Comparison of ENCODE assay signal across 1 cellular context in the genomic region with DNA sequence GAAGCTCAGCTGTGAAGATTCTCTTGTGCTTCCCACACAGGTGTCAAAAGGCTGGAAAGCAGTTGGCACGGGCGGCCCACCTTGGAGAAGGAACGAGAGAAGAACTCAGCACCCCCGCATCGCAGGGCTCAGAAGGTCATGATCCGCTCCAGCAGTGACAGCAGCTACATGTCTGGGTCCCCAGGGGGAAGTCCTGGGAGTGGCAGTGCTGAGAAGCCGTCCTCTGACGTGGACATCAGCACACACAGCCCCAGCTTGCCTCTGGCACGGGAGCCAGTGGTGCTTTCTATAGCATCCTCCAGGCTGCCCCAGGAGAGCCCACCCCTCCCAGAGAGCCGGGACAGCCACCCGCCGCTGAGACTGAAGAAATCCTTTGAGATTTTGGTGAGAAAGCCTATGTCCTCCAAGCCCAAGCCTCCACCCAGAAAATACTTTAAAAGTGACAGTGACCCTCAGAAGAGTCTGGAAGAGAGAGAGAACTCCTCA.
TF ChIP-seq lines count a peak whose summit lies in the region.

No MANE protein-coding gene starts in this region.

TF ChIP-seq in GM12878, 131 proteins besides CTCF, POLR2A, EP300 and RAD21 (continued from another document and continues in another):
- TF ChIP-seq, protein P1, sequence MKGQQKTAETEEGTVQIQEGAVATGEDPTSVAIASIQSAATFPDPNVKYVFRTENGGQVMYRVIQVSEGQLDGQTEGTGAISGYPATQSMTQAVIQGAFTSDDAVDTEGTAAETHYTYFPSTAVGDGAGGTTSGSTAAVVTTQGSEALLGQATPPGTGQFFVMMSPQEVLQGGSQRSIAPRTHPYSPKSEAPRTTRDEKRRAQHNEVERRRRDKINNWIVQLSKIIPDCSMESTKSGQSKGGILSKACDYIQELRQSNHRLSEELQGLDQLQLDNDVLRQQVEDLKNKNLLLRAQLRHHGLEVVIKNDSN (IDR thresholded peaks at IDR 0.05; ENCODE audit: borderline replicate concordance, extremely low read length, insufficient read depth, low read depth, low read length): no peak
- TF ChIP-seq PAX8 (IDR thresholded peaks at IDR 0.05) (no peak), SIX5 (IDR thresholded peaks at IDR 0.05; ENCODE audit: low read depth, low read length, severe bottlenecking) (no peak), RELA (IDR thresholded peaks at IDR 0.05; ENCODE audit: borderline replicate concordance, partially characterized antibody) (peak; percentile 83), NR2C2 (IDR thresholded peaks at IDR 0.05; ENCODE audit: borderline replicate concordance, control insufficient read depth, insufficient read length, low read depth) (no peak), ZZZ3 (IDR thresholded peaks at IDR 0.05; ENCODE audit: control insufficient read depth, insufficient read length, low read depth) (no peak), EZH2 (IDR thresholded peaks at IDR 0.05; ENCODE audit: borderline replicate concordance, control insufficient read depth, low read depth, low read length) (no peak), MEF2B (IDR thresholded peaks at IDR 0.05; ENCODE audit: partially characterized antibody, poor library complexity, severe bottlenecking) (peak; percentile 97), ATF7 (IDR thresholded peaks at IDR 0.05; ENCODE audit: low read depth) (peak; percentile 70), FOS (IDR thresholded peaks at IDR 0.05; ENCODE audit: borderline replicate concordance, extremely low read depth, insufficient read length) (no peak), GABPA (IDR thresholded peaks at IDR 0.05; ENCODE audit: low read depth) (no peak), SMC3 (IDR thresholded peaks at IDR 0.05; ENCODE audit: borderline replicate concordance, low read length) (peak; percentile 29; the same call in 1 of the 2 replicates), ZSCAN29 (IDR thresholded peaks at IDR 0.05) (no peak), POU2F2 (IDR thresholded peaks at IDR 0.05; ENCODE audit: borderline replicate concordance, low read depth, low read length) (peak; percentile 47; the same call in 1 of the 3 replicates), MYB (IDR thresholded peaks at IDR 0.05; ENCODE audit: borderline replicate concordance, low read depth, low read length) (no peak), CHD2 (IDR thresholded peaks at IDR 0.05; ENCODE audit: borderline replicate concordance, low read depth, low read length) (peak; percentile 68), ZNF622 (IDR thresholded peaks at IDR 0.05) (no peak), TARDBP (IDR thresholded peaks at IDR 0.05; ENCODE audit: borderline replicate concordance) (no peak), NFXL1 (IDR thresholded peaks at IDR 0.05; ENCODE audit: borderline replicate concordance) (no peak), CREM (IDR thresholded peaks at IDR 0.05; ENCODE audit: low read depth) (peak; percentile 83), ASH2L (IDR thresholded peaks at IDR 0.05; ENCODE audit: borderline replicate concordance, low read depth) (no peak), NBN (IDR thresholded peaks at IDR 0.05) (peak; percentile 76), POLR2AphosphoS5 (IDR thresholded peaks at IDR 0.05; ENCODE audit: low read length) (peak; percentile 76), PAX5 (IDR thresholded peaks at IDR 0.05; ENCODE audit: borderline replicate concordance, low read depth, low read length) (peak; percentile 76; the same call in 1 of the 2 replicates), NR2F1 (conservative IDR thresholded peaks at IDR 0.05) (peak; percentile 97)
- TF ChIP-seq, protein P2, sequence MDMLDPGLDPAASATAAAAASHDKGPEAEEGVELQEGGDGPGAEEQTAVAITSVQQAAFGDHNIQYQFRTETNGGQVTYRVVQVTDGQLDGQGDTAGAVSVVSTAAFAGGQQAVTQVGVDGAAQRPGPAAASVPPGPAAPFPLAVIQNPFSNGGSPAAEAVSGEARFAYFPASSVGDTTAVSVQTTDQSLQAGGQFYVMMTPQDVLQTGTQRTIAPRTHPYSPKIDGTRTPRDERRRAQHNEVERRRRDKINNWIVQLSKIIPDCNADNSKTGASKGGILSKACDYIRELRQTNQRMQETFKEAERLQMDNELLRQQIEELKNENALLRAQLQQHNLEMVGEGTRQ (IDR thresholded peaks at IDR 0.05; ENCODE audit: borderline replicate concordance, low read depth, low read length): no peak
- TF ChIP-seq, protein P3, sequence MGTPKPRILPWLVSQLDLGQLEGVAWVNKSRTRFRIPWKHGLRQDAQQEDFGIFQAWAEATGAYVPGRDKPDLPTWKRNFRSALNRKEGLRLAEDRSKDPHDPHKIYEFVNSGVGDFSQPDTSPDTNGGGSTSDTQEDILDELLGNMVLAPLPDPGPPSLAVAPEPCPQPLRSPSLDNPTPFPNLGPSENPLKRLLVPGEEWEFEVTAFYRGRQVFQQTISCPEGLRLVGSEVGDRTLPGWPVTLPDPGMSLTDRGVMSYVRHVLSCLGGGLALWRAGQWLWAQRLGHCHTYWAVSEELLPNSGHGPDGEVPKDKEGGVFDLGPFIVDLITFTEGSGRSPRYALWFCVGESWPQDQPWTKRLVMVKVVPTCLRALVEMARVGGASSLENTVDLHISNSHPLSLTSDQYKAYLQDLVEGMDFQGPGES (IDR thresholded peaks at IDR 0.05): no peak
- TF ChIP-seq, protein P4, sequence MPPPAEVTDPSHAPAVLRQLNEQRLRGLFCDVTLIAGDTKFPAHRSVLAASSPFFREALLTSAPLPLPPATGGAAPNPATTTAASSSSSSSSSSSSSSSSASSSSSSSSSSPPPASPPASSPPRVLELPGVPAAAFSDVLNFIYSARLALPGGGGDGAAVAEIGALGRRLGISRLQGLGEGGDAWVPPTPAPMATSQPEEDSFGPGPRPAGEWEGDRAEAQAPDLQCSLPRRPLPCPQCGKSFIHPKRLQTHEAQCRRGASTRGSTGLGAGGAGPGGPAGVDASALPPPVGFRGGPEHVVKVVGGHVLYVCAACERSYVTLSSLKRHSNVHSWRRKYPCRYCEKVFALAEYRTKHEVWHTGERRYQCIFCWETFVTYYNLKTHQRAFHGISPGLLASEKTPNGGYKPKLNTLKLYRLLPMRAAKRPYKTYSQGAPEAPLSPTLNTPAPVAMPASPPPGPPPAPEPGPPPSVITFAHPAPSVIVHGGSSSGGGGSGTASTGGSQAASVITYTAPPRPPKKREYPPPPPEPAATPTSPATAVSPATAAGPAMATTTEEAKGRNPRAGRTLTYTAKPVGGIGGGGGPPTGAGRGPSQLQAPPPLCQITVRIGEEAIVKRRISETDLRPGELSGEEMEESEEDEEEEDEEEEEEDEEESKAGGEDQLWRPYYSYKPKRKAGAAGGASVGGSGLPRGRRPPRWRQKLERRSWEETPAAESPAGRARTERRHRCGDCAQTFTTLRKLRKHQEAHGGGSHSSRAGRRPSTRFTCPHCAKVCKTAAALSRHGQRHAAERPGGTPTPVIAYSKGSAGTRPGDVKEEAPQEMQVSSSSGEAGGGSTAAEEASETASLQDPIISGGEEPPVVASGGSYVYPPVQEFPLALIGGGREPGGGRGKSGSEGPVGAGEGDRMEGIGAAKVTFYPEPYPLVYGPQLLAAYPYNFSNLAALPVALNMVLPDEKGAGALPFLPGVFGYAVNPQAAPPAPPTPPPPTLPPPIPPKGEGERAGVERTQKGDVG (CRISPR knock-in tag; IDR thresholded peaks at IDR 0.05): no peak
- TF ChIP-seq, protein P5, sequence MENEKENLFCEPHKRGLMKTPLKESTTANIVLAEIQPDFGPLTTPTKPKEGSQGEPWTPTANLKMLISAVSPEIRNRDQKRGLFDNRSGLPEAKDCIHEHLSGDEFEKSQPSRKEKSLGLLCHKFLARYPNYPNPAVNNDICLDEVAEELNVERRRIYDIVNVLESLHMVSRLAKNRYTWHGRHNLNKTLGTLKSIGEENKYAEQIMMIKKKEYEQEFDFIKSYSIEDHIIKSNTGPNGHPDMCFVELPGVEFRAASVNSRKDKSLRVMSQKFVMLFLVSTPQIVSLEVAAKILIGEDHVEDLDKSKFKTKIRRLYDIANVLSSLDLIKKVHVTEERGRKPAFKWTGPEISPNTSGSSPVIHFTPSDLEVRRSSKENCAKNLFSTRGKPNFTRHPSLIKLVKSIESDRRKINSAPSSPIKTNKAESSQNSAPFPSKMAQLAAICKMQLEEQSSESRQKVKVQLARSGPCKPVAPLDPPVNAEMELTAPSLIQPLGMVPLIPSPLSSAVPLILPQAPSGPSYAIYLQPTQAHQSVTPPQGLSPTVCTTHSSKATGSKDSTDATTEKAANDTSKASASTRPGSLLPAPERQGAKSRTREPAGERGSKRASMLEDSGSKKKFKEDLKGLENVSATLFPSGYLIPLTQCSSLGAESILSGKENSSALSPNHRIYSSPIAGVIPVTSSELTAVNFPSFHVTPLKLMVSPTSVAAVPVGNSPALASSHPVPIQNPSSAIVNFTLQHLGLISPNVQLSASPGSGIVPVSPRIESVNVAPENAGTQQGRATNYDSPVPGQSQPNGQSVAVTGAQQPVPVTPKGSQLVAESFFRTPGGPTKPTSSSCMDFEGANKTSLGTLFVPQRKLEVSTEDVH (IDR thresholded peaks at IDR 0.05; ENCODE audit: low read depth, partially characterized antibody): no peak
- TF ChIP-seq, protein P6, sequence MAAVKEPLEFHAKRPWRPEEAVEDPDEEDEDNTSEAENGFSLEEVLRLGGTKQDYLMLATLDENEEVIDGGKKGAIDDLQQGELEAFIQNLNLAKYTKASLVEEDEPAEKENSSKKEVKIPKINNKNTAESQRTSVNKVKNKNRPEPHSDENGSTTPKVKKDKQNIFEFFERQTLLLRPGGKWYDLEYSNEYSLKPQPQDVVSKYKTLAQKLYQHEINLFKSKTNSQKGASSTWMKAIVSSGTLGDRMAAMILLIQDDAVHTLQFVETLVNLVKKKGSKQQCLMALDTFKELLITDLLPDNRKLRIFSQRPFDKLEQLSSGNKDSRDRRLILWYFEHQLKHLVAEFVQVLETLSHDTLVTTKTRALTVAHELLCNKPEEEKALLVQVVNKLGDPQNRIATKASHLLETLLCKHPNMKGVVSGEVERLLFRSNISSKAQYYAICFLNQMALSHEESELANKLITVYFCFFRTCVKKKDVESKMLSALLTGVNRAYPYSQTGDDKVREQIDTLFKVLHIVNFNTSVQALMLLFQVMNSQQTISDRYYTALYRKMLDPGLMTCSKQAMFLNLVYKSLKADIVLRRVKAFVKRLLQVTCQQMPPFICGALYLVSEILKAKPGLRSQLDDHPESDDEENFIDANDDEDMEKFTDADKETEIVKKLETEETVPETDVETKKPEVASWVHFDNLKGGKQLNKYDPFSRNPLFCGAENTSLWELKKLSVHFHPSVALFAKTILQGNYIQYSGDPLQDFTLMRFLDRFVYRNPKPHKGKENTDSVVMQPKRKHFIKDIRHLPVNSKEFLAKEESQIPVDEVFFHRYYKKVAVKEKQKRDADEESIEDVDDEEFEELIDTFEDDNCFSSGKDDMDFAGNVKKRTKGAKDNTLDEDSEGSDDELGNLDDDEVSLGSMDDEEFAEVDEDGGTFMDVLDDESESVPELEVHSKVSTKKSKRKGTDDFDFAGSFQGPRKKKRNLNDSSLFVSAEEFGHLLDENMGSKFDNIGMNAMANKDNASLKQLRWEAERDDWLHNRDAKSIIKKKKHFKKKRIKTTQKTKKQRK (IDR thresholded peaks at IDR 0.05; ENCODE audit: low read depth, low read length): no peak
- TF ChIP-seq, protein P7, sequence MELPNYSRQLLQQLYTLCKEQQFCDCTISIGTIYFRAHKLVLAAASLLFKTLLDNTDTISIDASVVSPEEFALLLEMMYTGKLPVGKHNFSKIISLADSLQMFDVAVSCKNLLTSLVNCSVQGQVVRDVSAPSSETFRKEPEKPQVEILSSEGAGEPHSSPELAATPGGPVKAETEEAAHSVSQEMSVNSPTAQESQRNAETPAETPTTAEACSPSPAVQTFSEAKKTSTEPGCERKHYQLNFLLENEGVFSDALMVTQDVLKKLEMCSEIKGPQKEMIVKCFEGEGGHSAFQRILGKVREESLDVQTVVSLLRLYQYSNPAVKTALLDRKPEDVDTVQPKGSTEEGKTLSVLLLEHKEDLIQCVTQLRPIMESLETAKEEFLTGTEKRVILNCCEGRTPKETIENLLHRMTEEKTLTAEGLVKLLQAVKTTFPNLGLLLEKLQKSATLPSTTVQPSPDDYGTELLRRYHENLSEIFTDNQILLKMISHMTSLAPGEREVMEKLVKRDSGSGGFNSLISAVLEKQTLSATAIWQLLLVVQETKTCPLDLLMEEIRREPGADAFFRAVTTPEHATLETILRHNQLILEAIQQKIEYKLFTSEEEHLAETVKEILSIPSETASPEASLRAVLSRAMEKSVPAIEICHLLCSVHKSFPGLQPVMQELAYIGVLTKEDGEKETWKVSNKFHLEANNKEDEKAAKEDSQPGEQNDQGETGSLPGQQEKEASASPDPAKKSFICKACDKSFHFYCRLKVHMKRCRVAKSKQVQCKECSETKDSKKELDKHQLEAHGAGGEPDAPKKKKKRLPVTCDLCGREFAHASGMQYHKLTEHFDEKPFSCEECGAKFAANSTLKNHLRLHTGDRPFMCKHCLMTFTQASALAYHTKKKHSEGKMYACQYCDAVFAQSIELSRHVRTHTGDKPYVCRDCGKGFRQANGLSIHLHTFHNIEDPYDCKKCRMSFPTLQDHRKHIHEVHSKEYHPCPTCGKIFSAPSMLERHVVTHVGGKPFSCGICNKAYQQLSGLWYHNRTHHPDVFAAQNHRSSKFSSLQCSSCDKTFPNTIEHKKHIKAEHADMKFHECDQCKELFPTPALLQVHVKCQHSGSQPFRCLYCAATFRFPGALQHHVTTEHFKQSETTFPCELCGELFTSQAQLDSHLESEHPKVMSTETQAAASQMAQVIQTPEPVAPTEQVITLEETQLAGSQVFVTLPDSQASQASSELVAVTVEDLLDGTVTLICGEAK (IDR thresholded peaks at IDR 0.05; ENCODE audit: borderline replicate concordance): no peak
- TF ChIP-seq, protein P8, sequence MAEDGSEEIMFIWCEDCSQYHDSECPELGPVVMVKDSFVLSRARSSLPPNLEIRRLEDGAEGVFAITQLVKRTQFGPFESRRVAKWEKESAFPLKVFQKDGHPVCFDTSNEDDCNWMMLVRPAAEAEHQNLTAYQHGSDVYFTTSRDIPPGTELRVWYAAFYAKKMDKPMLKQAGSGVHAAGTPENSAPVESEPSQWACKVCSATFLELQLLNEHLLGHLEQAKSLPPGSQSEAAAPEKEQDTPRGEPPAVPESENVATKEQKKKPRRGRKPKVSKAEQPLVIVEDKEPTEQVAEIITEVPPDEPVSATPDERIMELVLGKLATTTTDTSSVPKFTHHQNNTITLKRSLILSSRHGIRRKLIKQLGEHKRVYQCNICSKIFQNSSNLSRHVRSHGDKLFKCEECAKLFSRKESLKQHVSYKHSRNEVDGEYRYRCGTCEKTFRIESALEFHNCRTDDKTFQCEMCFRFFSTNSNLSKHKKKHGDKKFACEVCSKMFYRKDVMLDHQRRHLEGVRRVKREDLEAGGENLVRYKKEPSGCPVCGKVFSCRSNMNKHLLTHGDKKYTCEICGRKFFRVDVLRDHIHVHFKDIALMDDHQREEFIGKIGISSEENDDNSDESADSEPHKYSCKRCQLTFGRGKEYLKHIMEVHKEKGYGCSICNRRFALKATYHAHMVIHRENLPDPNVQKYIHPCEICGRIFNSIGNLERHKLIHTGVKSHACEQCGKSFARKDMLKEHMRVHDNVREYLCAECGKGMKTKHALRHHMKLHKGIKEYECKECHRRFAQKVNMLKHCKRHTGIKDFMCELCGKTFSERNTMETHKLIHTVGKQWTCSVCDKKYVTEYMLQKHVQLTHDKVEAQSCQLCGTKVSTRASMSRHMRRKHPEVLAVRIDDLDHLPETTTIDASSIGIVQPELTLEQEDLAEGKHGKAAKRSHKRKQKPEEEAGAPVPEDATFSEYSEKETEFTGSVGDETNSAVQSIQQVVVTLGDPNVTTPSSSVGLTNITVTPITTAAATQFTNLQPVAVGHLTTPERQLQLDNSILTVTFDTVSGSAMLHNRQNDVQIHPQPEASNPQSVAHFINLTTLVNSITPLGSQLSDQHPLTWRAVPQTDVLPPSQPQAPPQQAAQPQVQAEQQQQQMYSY (CRISPR knock-in tag; IDR thresholded peaks at IDR 0.05): no peak
